1 cellular context compared by ENCODE assay signal in genomic region chr3:61560452-61561373, GRCh38.
A peak's percentile ranks its signal among the peaks of the same experiment; 100 is the strongest.
TF ChIP-seq lines count a peak whose summit lies in the region.

No MANE protein-coding gene starts in this region.

TF ChIP-seq in WTC11, 78 proteins besides CTCF, POLR2A, EP300 and RAD21 (continued from another document):
- TF ChIP-seq ARID4B (CRISPR knock-in tag; IDR thresholded peaks at IDR 0.05; ENCODE audit: borderline replicate concordance) (peak; percentile 50; the same call in 1 of the 2 replicates), ZNF263 (CRISPR knock-in tag; IDR thresholded peaks at IDR 0.05; ENCODE audit: low read depth) (no peak), ELF4 (CRISPR knock-in tag; IDR thresholded peaks at IDR 0.05; ENCODE audit: low read depth) (no peak)
